Comparison of ENCODE assay signal across 15 cellular contexts in the genomic region with DNA sequence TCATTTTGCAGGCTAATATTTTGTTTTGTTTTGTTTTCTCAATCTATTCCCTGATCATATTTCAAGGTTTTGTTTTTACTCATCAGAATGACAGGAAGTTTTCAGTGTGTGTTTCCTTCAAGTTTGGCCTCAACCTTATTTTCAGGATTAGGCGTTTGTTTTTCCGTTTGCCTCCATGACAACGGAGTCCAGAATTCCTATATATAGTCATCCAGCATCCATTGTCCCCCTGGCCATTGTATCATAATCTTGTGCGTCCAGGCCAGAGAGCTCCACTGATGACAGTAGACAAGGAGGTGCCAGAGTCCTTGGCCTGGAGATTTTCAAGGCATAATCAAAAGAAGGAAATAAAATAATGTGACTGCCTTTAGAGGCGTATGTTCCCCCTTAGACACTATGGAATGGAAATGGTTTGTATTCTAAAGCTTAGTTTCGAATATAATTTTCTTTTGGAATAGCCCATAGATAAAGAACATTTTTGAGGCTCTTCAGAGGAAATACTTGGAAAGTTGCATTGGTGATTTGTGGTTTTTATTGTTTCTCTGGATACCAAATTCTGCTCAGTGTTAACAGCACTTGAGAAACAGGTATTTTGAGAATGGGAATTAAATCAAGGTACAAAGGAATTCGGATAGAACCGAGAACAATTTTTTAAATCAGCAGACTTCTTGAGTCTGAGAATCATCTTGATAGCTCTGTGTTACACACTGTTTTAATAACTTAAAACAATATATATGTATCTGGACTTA.
DNase-seq lines count a peak whose midpoint lies in the region; ATAC-seq, FAIRE-seq and TF ChIP-seq lines count a peak whose summit lies in the region.
"Had no signal": no experiment of that assay in that cellular context is flagged by ENCODE, and none has a peak within 500 bp of the region (broad histone marks: within the 10 kb centered on the region; RNA-seq: fewer than 3 reads in every experiment).

No MANE protein-coding gene starts in this region.

- POLR2A ChIA-PET in OCI-LY7 (lab: Charles Lee): no interaction called here

- H3K9me3 Mint-ChIP-seq in activated naive CD4-positive, alpha-beta T cell treated with anti-CD3 and anti-CD28 coated beads for 36 hours: no peaks in the 10 kb centered on the region

- H3K27me3 Mint-ChIP-seq in activated naive CD4-positive, alpha-beta T cell treated with anti-CD3 and anti-CD28 coated beads for 36 hours (ENCODE audit: low read depth): peaks cover 3% of the 10 kb centered on the region

- no peaks in the 10 kb centered on the region for H3K36me3 Mint-ChIP-seq in activated naive CD4-positive, alpha-beta T cell treated with anti-CD3 and anti-CD28 coated beads for 36 hours (ENCODE audit: low read depth)
- H3K36me3 Mint-ChIP-seq: natural killer cell had no signal

- DNase-seq in RWPE2 (ENCODE audit: low spot score) (no peak), dermis microvascular lymphatic vessel endothelial cell (ENCODE audit: low read depth in 2 of 2) (peak; percentile 87 to 97), iris pigment epithelial cell (ENCODE audit: low read depth) (peak; percentile 73), frontal cortex (ENCODE audit: low spot score in 2 of 2) (no peak), NCI-H748 (lab: John Stamatoyannopoulos, UW; ENCODE audit: unreplicated experiment) (no peak), OCI-LY7 (ENCODE audit: low spot score) (no peak)
- DNase-seq in activated naive CD4-positive, alpha-beta T cell treated with anti-CD3 and anti-CD28 coated beads for 36 hours: no peak
- DNase-seq: activated CD4-positive, alpha-beta T cell treated with anti-CD3 and anti-CD28 coated beads, Interleukin-2, amount 50 U/mL, for 4 hours; amniotic stem cell; glutamatergic neuron; natural killer cell had no signal

- no peaks in the 10 kb centered on the region for H3K79me2 ChIP-seq in OCI-LY7 (ENCODE audit: insufficient read depth, low read depth, low read length)

- intact Hi-C loops in activated naive CD4-positive, alpha-beta T cell treated with anti-CD3 and anti-CD28 coated beads for 36 hours (cut with micrococcal nuclease): loop anchor here (5.0 kb wide), 1 partner anchor 1420 kb away; no protein-coding TSS in a partner anchor
- intact Hi-C loops in OCI-LY7 (cut with micrococcal nuclease; ENCODE audit: unreplicated experiment): no loop called here

- no peak overlapping the region for H3K4me3 Mint-ChIP-seq in activated naive CD4-positive, alpha-beta T cell treated with anti-CD3 and anti-CD28 coated beads for 36 hours
- H3K4me3 Mint-ChIP-seq: activated T-helper 1 cell treated with anti-CD3 and anti-CD28 coated beads, Interleukin-12 subunit alpha, Interleukin-12 subunit beta, Interleukin-2, Interleukin-4 antibody, amounts not matched to agents 30 ng/mL and 10 ng/mL and 1 ng/mL, durations not matched to agents 14 hours and 24 hours and 36 hours; natural killer cell had no signal

- no peak overlapping the region for H3K4me3 ChIP-seq in RWPE2 (ENCODE audit: severe bottlenecking)
- no peak overlapping the region for H3K4me3 ChIP-seq in rectal smooth muscle tissue (ENCODE audit: low read length)
- H3K4me3 ChIP-seq in OCI-LY7 (ENCODE audit: low read depth, low read length, poor library complexity, severe bottlenecking): no peak overlapping the region
- H3K4me3 ChIP-seq: skin epidermis had no signal

- BruUV-seq in OCI-LY7 (replicated peaks; lab: Mats Ljungman, UMichigan): no TSS peak

- H3K27me3 ChIP-seq in RWPE2 (ENCODE audit: insufficient read depth, poor library complexity, severe bottlenecking): no peaks in the 10 kb centered on the region
- no peaks in the 10 kb centered on the region for H3K27me3 ChIP-seq in rectal smooth muscle tissue (ENCODE audit: control insufficient read depth, insufficient read depth, low read length)

- no peak for FAIRE-seq in frontal cortex (lab: Jason Lieb, UNC)
- FAIRE-seq: keratinocyte had no signal

- no peaks in the 10 kb centered on the region for H3K9me3 ChIP-seq in RWPE2 (ENCODE audit: severe bottlenecking)
- no peaks in the 10 kb centered on the region for H3K9me3 ChIP-seq in OCI-LY7 (ENCODE audit: low read length)

- H3K36me3 ChIP-seq in RWPE2 (ENCODE audit: low read depth) (peaks cover 59% of the 10 kb centered on the region), rectal smooth muscle tissue (ENCODE audit: control insufficient read depth, insufficient read depth, low read length) (peaks cover 3% of the 10 kb centered on the region), OCI-LY7 (ENCODE audit: insufficient read depth, low read length) (no peaks in the 10 kb centered on the region)

- TF ChIP-seq CTCF in RWPE2 (IDR thresholded peaks at IDR 0.05; ENCODE audit: poor library complexity, severe bottlenecking): no peak
- no peak for TF ChIP-seq CTCF in OCI-LY7 (conservative IDR thresholded peaks at IDR 0.05; ENCODE audit: low read length)

- no peaks in the 10 kb centered on the region for H3K9me2 ChIP-seq in OCI-LY7 (ENCODE audit: insufficient read depth, low read length)

- no peak for ATAC-seq in RWPE2 (ENCODE audit: low read depth)
- ATAC-seq: natural killer cell had no signal

- H4K20me1 ChIP-seq in OCI-LY7 (ENCODE audit: insufficient read depth, low read length): no peaks in the 10 kb centered on the region

- H3K4me1 ChIP-seq in RWPE2 (ENCODE audit: insufficient read depth, poor library complexity, severe bottlenecking) (peaks cover 35% of the 10 kb centered on the region), rectal smooth muscle tissue (ENCODE audit: control insufficient read depth, insufficient read depth, low read length) (peaks cover 16% of the 10 kb centered on the region), OCI-LY7 (ENCODE audit: insufficient read depth, low read length, poor library complexity, severe bottlenecking) (no peaks in the 10 kb centered on the region)

- no peak overlapping the region for H3K4me2 ChIP-seq in OCI-LY7 (ENCODE audit: low read length)

- no peak overlapping the region for H2AFZ ChIP-seq in OCI-LY7 (ENCODE audit: low read length)

- CTCF ChIA-PET in activated naive CD4-positive, alpha-beta T cell treated with anti-CD3 and anti-CD28 coated beads for 36 hours (lab: Charles Lee): no interaction called here
- CTCF ChIA-PET in OCI-LY7 (lab: Charles Lee; ENCODE audit: unreplicated experiment): no interaction called here

- H3K27ac ChIP-seq in RWPE2 (ENCODE audit: poor library complexity, severe bottlenecking) (peak overlapping the region; percentile 40), rectal smooth muscle tissue (ENCODE audit: low read depth, low read length) (peak overlapping the region; percentile 7), OCI-LY7 (ENCODE audit: low read depth, low read length, poor library complexity, severe bottlenecking) (no peak overlapping the region)

- H3K9ac ChIP-seq in rectal smooth muscle tissue (ENCODE audit: low read length): no peak overlapping the region

- no peak overlapping the region for H3K27ac Mint-ChIP-seq in activated naive CD4-positive, alpha-beta T cell treated with anti-CD3 and anti-CD28 coated beads for 36 hours
- H3K27ac Mint-ChIP-seq: activated T-helper 1 cell treated with anti-CD3 and anti-CD28 coated beads, Interleukin-12 subunit alpha, Interleukin-12 subunit beta, Interleukin-2, Interleukin-4 antibody, amounts not matched to agents 30 ng/mL and 10 ng/mL and 1 ng/mL, durations not matched to agents 14 hours and 24 hours and 36 hours; natural killer cell had no signal

- H3K4me1 Mint-ChIP-seq in activated naive CD4-positive, alpha-beta T cell treated with anti-CD3 and anti-CD28 coated beads for 36 hours (ENCODE audit: low read depth): peaks cover 22% of the 10 kb centered on the region

Comparison
In these comparisons a context has a peak if more than half of its experiments do, and no peak if none do; other contexts are left out.
1. DNase-seq: peak in dermis microvascular lymphatic vessel endothelial cell (2 of 2) and iris pigment epithelial cell (single experiment); none in RWPE2 (single experiment), activated naive CD4-positive, alpha-beta T cell treated with anti-CD3 and anti-CD28 coated beads for 36 hours (single experiment), frontal cortex (0 of 2), NCI-H748 (single experiment) and OCI-LY7 (single experiment).